Comparison of ENCODE assay signal across 8 cellular contexts in genomic region chr6:154615483-154616025, GRCh38.
A peak's percentile ranks its signal among the peaks of the same experiment; 100 is the strongest.
DNase-seq lines count a peak whose midpoint lies in the region; ATAC-seq, FAIRE-seq and TF ChIP-seq lines count a peak whose summit lies in the region.

No MANE protein-coding gene starts in this region.

- ATAC-seq in lung (ENCODE audit: insufficient read depth, low FRiP score) (peak; percentile 59), GM19035 (IDR thresholded peaks at IDR 0.05; ENCODE audit: unreplicated experiment) (no peak), HG02870 (IDR thresholded peaks at IDR 0.05; ENCODE audit: unreplicated experiment) (no peak)

- H3K27me3 Mint-ChIP-seq in nephron progenitor cell (ENCODE audit: low read depth, poor library complexity), result peaks cover 4% of the 10 kb centered on the region

- DNase-seq in Daoy (ENCODE audit: low read depth) (peak; percentile 98), NCI-H2196 (lab: John Stamatoyannopoulos, UW; ENCODE audit: unreplicated experiment) (peak; percentile 95), bronchial epithelial cell (ENCODE audit: low read depth) (peak; percentile 58), lung (ENCODE audit: low spot score) (peak; percentile 58), nephron progenitor cell (no peak)
- no peak for DNase-seq in stimulated activated CD8-positive, alpha-beta memory T cell treated with anti-CD3 and anti-CD28 coated beads, Interleukin-4, amount 100 ng/mL, for 48 hours

- no peaks in the 10 kb centered on the region for H3K4me1 Mint-ChIP-seq in nephron progenitor cell

- H3K4me3 Mint-ChIP-seq in nephron progenitor cell, result no peak overlapping the region

- H3K27ac ChIP-seq in lung (ENCODE audit: low read depth in 1 of 2, low read length in 1 of 2), result no peak overlapping the region

- H3K4me3 ChIP-seq in bronchial epithelial cell (ENCODE audit: low read depth, low read length) (no peak overlapping the region), lung (no peak overlapping the region)

- 68 to 71% methylated on average over 16 of the region's 16 CpGs for whole genome bisulfite sequencing in lung, 2 donors

- H3K27me3 ChIP-seq in bronchial epithelial cell (ENCODE audit: control insufficient read depth, insufficient read depth, low read length) (no peaks in the 10 kb centered on the region), lung (ENCODE audit: control insufficient read depth, insufficient read depth) (no peaks in the 10 kb centered on the region)

- H3K36me3 ChIP-seq in bronchial epithelial cell (ENCODE audit: control insufficient read depth, insufficient read depth, low read length) (no peaks in the 10 kb centered on the region), lung (ENCODE audit: control insufficient read depth in 2 of 2, insufficient read depth in 2 of 2, low read length in 2 of 2) (no peaks in the 10 kb centered on the region)

- H3K9me3 ChIP-seq in lung (ENCODE audit: control insufficient read depth in 2 of 2, insufficient read depth in 1 of 2, low read length in 1 of 2), result no peaks in the 10 kb centered on the region

- FAIRE-seq in bronchial epithelial cell (lab: Jason Lieb, UNC), result no peak

- no peaks in the 10 kb centered on the region for H3K9me3 Mint-ChIP-seq in nephron progenitor cell

- H3K27ac Mint-ChIP-seq in nephron progenitor cell, result no peak overlapping the region

- H3K36me3 Mint-ChIP-seq in nephron progenitor cell (ENCODE audit: low read depth), result no peaks in the 10 kb centered on the region

- H3K4me1 ChIP-seq in lung (ENCODE audit: control insufficient read depth in 2 of 2, insufficient read depth in 2 of 2, low read length in 2 of 2), result no peaks in the 10 kb centered on the region

- TF ChIP-seq CTCF in bronchial epithelial cell (IDR thresholded peaks at IDR 0.05; ENCODE audit: insufficient read depth, low read length, severe bottlenecking) (no peak), lung (IDR thresholded peaks at IDR 0.05; ENCODE audit: control extremely low read depth, extremely low read depth) (no peak), nephron progenitor cell (IDR thresholded peaks at IDR 0.05) (no peak)

Comparison
In these comparisons a context has a peak if more than half of its experiments do, and no peak if none do; other contexts are left out.
1. DNase-seq: peak in Daoy (single experiment), NCI-H2196 (single experiment), bronchial epithelial cell (single experiment) and lung (single experiment); none in nephron progenitor cell (single experiment) and stimulated activated CD8-positive, alpha-beta memory T cell treated with anti-CD3 and anti-CD28 coated beads, Interleukin-4, amount 100 ng/mL, for 48 hours (single experiment).